Comparison of ENCODE assay signal across 31 cellular contexts in the genomic region with DNA sequence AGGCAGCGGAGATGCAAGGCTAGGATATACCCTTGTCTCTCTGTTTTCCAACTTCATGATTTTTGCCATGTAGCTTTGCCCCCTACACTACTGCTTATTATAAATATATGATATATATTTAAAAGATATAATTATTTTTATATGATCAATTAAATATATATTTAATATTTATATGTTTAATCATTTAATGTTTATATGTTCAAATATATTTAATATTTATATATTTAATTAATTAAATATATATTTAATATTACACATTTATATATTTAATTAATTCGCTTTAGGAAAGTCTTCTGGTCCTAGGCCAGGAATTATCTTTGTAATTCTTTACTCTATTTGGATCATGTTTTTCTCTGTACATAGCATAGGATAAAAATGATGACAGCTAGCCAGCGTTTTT.
"Had no signal": no experiment of that assay in that cellular context is flagged by ENCODE, and none has a peak within 500 bp of the region (broad histone marks: within the 10 kb centered on the region; RNA-seq: fewer than 3 reads in every experiment).

No MANE protein-coding gene starts in this region.

- H3K4me1 ChIP-seq: heart right ventricle, left lung, lower lobe of right lung, right atrium auricular region, right lobe of liver, stomach, testis, thyroid gland, upper lobe of right lung had no signal

- H3K4me3 Mint-ChIP-seq: mesothelial cell of epicardium; naive B cell; natural killer cell; nephron progenitor cell; neural progenitor cell; stimulated activated naive B cell treated with anti-CD40 and anti-IgM and Interleukin-4, amounts not matched to agents 10 μg/mL and 1 μg/mL and 100 μg/mL, for 72 hours had no signal

- H3K9me3 ChIP-seq: heart right ventricle, left lung, lower lobe of right lung, neutrophil, right atrium auricular region, right lobe of liver, stomach, testis, thyroid gland, upper lobe of right lung had no signal

- H3K27me3 ChIP-seq: hepatocyte, left lung, neural progenitor cell, neutrophil, right atrium auricular region, right lobe of liver, testis, thyroid gland, upper lobe of right lung had no signal

- FAIRE-seq: urothelium cell line had no signal

- H2AFZ ChIP-seq: hepatocyte, neural progenitor cell had no signal

- H3K36me3 ChIP-seq: heart right ventricle, left lung, lower lobe of right lung, neural progenitor cell, neutrophil, right atrium auricular region, right lobe of liver, stomach, thyroid gland, upper lobe of right lung had no signal

- H3K9ac ChIP-seq: neural progenitor cell had no signal

- H3K4me3 ChIP-seq: heart right ventricle, hepatocyte, left lung, lower lobe of right lung, neural progenitor cell, right atrium auricular region, right lobe of liver, stomach, testis, thyroid gland, upper lobe of right lung had no signal

- H3K9me3 Mint-ChIP-seq: mesothelial cell of epicardium; natural killer cell; nephron progenitor cell; neural progenitor cell; stimulated activated naive B cell treated with anti-CD40 and anti-IgM and Interleukin-4, amounts not matched to agents 10 μg/mL and 1 μg/mL and 100 μg/mL, for 72 hours had no signal

- H3K27ac Mint-ChIP-seq: mesothelial cell of epicardium; natural killer cell; nephron progenitor cell; neural progenitor cell; progenitor cell of endocrine pancreas; stimulated activated naive B cell treated with anti-CD40 and anti-IgM and Interleukin-4, amounts not matched to agents 10 μg/mL and 1 μg/mL and 100 μg/mL, for 72 hours had no signal

- DNase-seq: heart right ventricle; islet precursor cell; kidney glomerular epithelial cell; left cardiac atrium; left lung; lower lobe of right lung; mammary epithelial cell; mesendoderm; naive B cell; natural killer cell; nephron progenitor cell; occipital lobe; right lobe of liver; stimulated activated CD4-positive, alpha-beta T cell treated with anti-CD3 and anti-CD28 coated beads, Interleukin-12 subunit alpha, Interleukin-12 subunit beta, amount 100 ng/mL, for 4 hours; stimulated activated CD4-positive, alpha-beta T cell treated with anti-CD3 and anti-CD28 coated beads, Interleukin-15, amount 100 ng/mL, for 24 hours; stimulated activated CD4-positive, alpha-beta T cell treated with anti-CD3 and anti-CD28 coated beads, Interleukin-2, amount 100 ng/mL, for 24 hours; stimulated activated CD4-positive, alpha-beta T cell treated with anti-CD3 and anti-CD28 coated beads, Interleukin-4, amount 100 ng/mL, for 1 hour; stimulated activated naive B cell treated with anti-CD40 and anti-IgM and Interleukin-4, amounts not matched to agents 10 μg/mL and 1 μg/mL and 100 μg/mL, for 72 hours; stimulated activated naive CD8-positive, alpha-beta T cell treated with anti-CD3 and anti-CD28 coated beads, Interleukin-15, Interleukin-2, amounts not matched to agents 100 U/mL and 50 U/mL, for 24 hours; stomach; testis; thyroid gland; trophoblast cell; upper lobe of right lung had no signal

- H3K27ac ChIP-seq: heart right ventricle, hepatocyte, left lung, lower lobe of right lung, neural progenitor cell, neutrophil, right atrium auricular region, right lobe of liver, stomach, testis, thyroid gland, upper lobe of right lung had no signal

- H3K36me3 Mint-ChIP-seq: mesothelial cell of epicardium; natural killer cell; neural progenitor cell; stimulated activated naive B cell treated with anti-CD40 and anti-IgM and Interleukin-4, amounts not matched to agents 10 μg/mL and 1 μg/mL and 100 μg/mL, for 72 hours had no signal

- H3K4me2 ChIP-seq: hepatocyte, neural progenitor cell had no signal

- H3K4me1 Mint-ChIP-seq: naive B cell; natural killer cell; nephron progenitor cell; neural progenitor cell; stimulated activated naive B cell treated with anti-CD40 and anti-IgM and Interleukin-4, amounts not matched to agents 10 μg/mL and 1 μg/mL and 100 μg/mL, for 72 hours had no signal
